19 cellular contexts compared by ENCODE assay signal in genomic region chr18:75429975-75430374, GRCh38. TPM values are rescaled to one million over a fixed set of nuclear protein-coding genes. Genes with fewer than 3 reads are reported as not detected.
"Had no signal": no experiment of that assay in that cellular context is flagged by ENCODE, and none has a peak within 500 bp of the region (broad histone marks: within the 10 kb centered on the region; RNA-seq: fewer than 3 reads in every experiment).

No MANE protein-coding gene starts in this region.

- H3K36me3 ChIP-seq: adrenal gland, gastrocnemius medialis, neutrophil, upper lobe of right lung had no signal

- H3K27ac Mint-ChIP-seq: activated naive CD4-positive, alpha-beta T cell treated with anti-CD3 and anti-CD28 coated beads, Interleukin-2, amount 50 U/mL, for 72 hours; brain; natural killer cell had no signal

- H3K36me3 Mint-ChIP-seq: activated naive CD4-positive, alpha-beta T cell treated with anti-CD3 and anti-CD28 coated beads, Interleukin-2, amount 50 U/mL, for 72 hours; brain; natural killer cell had no signal

- ATAC-seq: activated naive CD4-positive, alpha-beta T cell treated with anti-CD3 and anti-CD28 coated beads, Interleukin-2, amount 50 U/mL, for 72 hours; gastrocnemius medialis; natural killer cell; upper lobe of right lung had no signal

- H3K4me3 Mint-ChIP-seq: brain, natural killer cell had no signal

- DNase-seq: activated CD4-positive, alpha-beta T cell treated with anti-CD3 and anti-CD28 coated beads, Interleukin-2, amount 50 U/mL, for 1 hour; activated CD4-positive, CD25-positive, alpha-beta regulatory T cell treated with anti-CD3 and anti-CD28 coated beads, Interleukin-2, amount 50 U/mL, for 72 hours; activated CD8-positive, alpha-beta memory T cell treated with anti-CD3 and anti-CD28 coated beads for 24 hours; activated CD8-positive, alpha-beta memory T cell treated with anti-CD3 and anti-CD28 coated beads, Interleukin-2, amount 50 U/mL, for 48 hours; activated gamma-delta T cell; adrenal gland; gastrocnemius medialis; natural killer cell; stimulated activated naive CD4-positive, alpha-beta T cell; upper lobe of right lung had no signal

- H3K4me1 ChIP-seq: adrenal gland, gastrocnemius medialis, upper lobe of right lung had no signal

- H3K4me3 ChIP-seq: adrenal gland, gastrocnemius medialis, lung, upper lobe of right lung had no signal

- H3K27ac ChIP-seq: adrenal gland, epithelial cell of prostate, gastrocnemius medialis, neutrophil, upper lobe of right lung had no signal

- H3K4me1 Mint-ChIP-seq: brain, natural killer cell had no signal

- H3K9me3 ChIP-seq: adrenal gland, gastrocnemius medialis, neutrophil, upper lobe of right lung had no signal

- H3K9me3 Mint-ChIP-seq: activated naive CD4-positive, alpha-beta T cell treated with anti-CD3 and anti-CD28 coated beads, Interleukin-2, amount 50 U/mL, for 72 hours; brain; natural killer cell had no signal

- H3K27me3 ChIP-seq: adrenal gland, gastrocnemius medialis had no signal

RNA-seq across cellular contexts. Expression of gene SMIM21, which starts 2.5 kb away (rescaled TPM):
- total RNA-seq: activated naive CD4-positive, alpha-beta T cell treated with anti-CD3 and anti-CD28 coated beads, Interleukin-2, amount 50 U/mL, for 72 hours; adrenal gland; dermis microvascular lymphatic vessel endothelial cell; fibroblast of lung; gastrocnemius medialis; lung; natural killer cell; renal cortical epithelial cell; T-helper 1 cell treated with Interleukin-12 subunit alpha and Interleukin-12 subunit beta and Interleukin-4 antibody, amounts not matched to agents 30 ng/mL and 1 ng/mL, for 36 hours; upper lobe of right lung had no signal
